16 cellular contexts compared by ENCODE assay signal in the genomic region with DNA sequence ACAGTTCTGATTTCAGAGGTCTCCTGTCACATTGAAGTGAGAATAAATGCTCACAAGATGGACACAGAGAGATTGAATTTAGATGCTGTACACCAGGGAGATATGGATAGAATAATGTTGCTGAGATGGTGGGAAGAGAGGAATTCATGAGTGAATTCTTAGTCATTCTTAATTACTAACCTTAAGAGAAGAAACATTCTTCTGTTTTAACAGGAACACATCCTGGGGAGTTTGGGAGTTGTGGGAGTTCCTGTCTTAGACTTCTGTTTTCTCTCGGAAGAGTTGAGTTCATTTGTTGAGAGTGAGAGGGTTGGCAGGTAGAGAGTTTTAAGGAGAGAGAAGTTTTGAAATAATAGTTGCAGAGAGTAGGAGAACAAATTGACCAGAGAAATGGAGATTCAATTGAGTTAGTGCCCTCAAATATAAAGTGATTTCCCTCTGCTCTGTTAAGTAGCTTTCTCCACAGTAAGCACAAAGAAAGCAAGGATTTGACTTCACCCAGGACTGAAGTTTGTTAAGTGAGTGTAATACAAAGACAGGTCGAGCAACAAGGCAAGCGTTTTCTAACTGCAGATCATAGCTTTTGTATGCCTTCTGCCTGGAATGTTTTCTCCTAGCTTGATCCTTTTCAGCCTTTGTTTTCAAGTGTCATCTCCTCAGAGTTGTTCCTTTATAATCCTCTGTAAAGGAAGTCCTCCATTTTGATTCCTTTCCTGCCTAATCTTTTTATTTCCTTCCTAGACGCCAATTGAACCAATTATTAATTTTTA.
DNase-seq lines count a peak whose midpoint lies in the region; ATAC-seq and TF ChIP-seq lines count a peak whose summit lies in the region.
"Had no signal": no experiment of that assay in that cellular context is flagged by ENCODE, and none has a peak within 500 bp of the region (broad histone marks: within the 10 kb centered on the region; RNA-seq: fewer than 3 reads in every experiment).

No MANE protein-coding gene starts in this region.

- H4K20me1 ChIP-seq in GM23248 (ENCODE audit: insufficient read depth), result no peaks in the 10 kb centered on the region

- H2AK5ac ChIP-seq in neuronal stem cell (ENCODE audit: low read depth, low read length), result no peak overlapping the region

- no peak overlapping the region for H4K91ac ChIP-seq in neuronal stem cell (ENCODE audit: low read depth, low read length, poor library complexity)

- no peak overlapping the region for H4K8ac ChIP-seq in neuronal stem cell (ENCODE audit: low read depth, low read length)

- H3K9me3 ChIP-seq in GM23248 (ENCODE audit: low read depth) (no peaks in the 10 kb centered on the region), neuronal stem cell (replicated peaks in 1 of 2; ENCODE audit: control insufficient read depth in 2 of 2, insufficient read depth in 1 of 2, low read depth in 1 of 2, low read length in 2 of 2) (peaks cover 2 to 13% of the 10 kb centered on the region in 2 donors)
- H3K9me3 ChIP-seq: Caco-2, SJCRH30 had no signal

- no peaks in the 10 kb centered on the region for H3K79me1 ChIP-seq in neuronal stem cell (ENCODE audit: low read depth, low read length)

- peaks cover 27% of the 10 kb centered on the region for H3F3A ChIP-seq in GM23248 (ENCODE audit: insufficient read depth)

- H3K27ac ChIP-seq in GM23248 (peak overlapping the region; percentile 70), neuronal stem cell (replicated peaks; ENCODE audit: low read length) (peak overlapping the region; percentile 87)
- H3K27ac ChIP-seq: SJCRH30 had no signal

- peaks cover 54% of the 10 kb centered on the region for H3K79me2 ChIP-seq in GM23248 (ENCODE audit: insufficient read depth)

- H3K4me1 ChIP-seq in GM23248 (ENCODE audit: insufficient read depth), result peaks cover 21% of the 10 kb centered on the region
- peaks cover 6 to 18% of the 10 kb centered on the region in 2 donors for H3K4me1 ChIP-seq in neuronal stem cell (ENCODE audit: control insufficient read depth in 2 of 2, insufficient read depth in 1 of 2, low read depth in 1 of 2, low read length in 2 of 2)
- H3K4me1 ChIP-seq: Caco-2, SJCRH30 had no signal

- H3K18ac ChIP-seq in neuronal stem cell (ENCODE audit: low read length), result no peak overlapping the region

- DNase-seq in GM23248 (peak; percentile 67), RPMI7951 (ENCODE audit: low read depth) (peak; percentile 52), fibroblast of mammary gland (ENCODE audit: low read depth) (peak; percentile 44), neuronal stem cell (ENCODE audit: low spot score) (peak; percentile 64), HuH-7.5 (ENCODE audit: low spot score) (no peak), NCI-H1694 (lab: John Stamatoyannopoulos, UW) (no peak), GDM1 (lab: John Stamatoyannopoulos, UW) (no peak)
- DNase-seq: activated CD8-positive, alpha-beta memory T cell treated with anti-CD3 and anti-CD28 coated beads, Interleukin-2, amount 10 ng/mL, durations not matched to agents 7 days and 5 days; activated naive CD8-positive, alpha-beta T cell treated with anti-CD3 and anti-CD28 coated beads, Interleukin-2, amount 10 ng/mL, durations not matched to agents 7 days and 5 days; Caco-2; effector CD4-positive, alpha-beta T cell; hippocampal formation; NCI-H1105; NCI-H524 treated with DMSO at 0.1 percent for 48 hours; SJCRH30 had no signal

- H2AFZ ChIP-seq in GM23248 (peak overlapping the region; percentile 76), neuronal stem cell (ENCODE audit: low read length) (peak overlapping the region; percentile 15)

- no peak overlapping the region for H2BK15ac ChIP-seq in neuronal stem cell (ENCODE audit: low read length)

- H3K27me3 ChIP-seq in GM23248 (replicated peaks; ENCODE audit: insufficient read depth) (no peaks in the 10 kb centered on the region), neuronal stem cell (ENCODE audit: control insufficient read depth in 3 of 3, insufficient read depth in 3 of 3, low read depth in 1 of 3, low read length in 3 of 3) (no peaks in the 10 kb centered on the region)
- H3K27me3 ChIP-seq: SJCRH30 had no signal

- H3K4ac ChIP-seq in neuronal stem cell (ENCODE audit: low read length), result no peak overlapping the region

- H3K4me2 ChIP-seq in GM23248 (ENCODE audit: unreplicated experiment) (peak overlapping the region; percentile 74), neuronal stem cell (ENCODE audit: insufficient read depth, low read length, poor library complexity, severe bottlenecking) (no peak overlapping the region)

- peak overlapping the region; percentile 40 for H3K9ac ChIP-seq in GM23248
- H3K9ac ChIP-seq in neuronal stem cell (ENCODE audit: low read depth, low read length, poor library complexity), result no peak overlapping the region

- no peak for ATAC-seq in HG03025 (IDR thresholded peaks at IDR 0.05; ENCODE audit: low FRiP score, unreplicated experiment)
- ATAC-seq: activated CD8-positive, alpha-beta memory T cell treated with anti-CD3 and anti-CD28 coated beads, Interleukin-2, amount 10 ng/mL, durations not matched to agents 7 days and 5 days had no signal

- in situ Hi-C loops in GM23248 (cut with MboI), result no loop called here

- H3K14ac ChIP-seq in neuronal stem cell (ENCODE audit: low read length), result no peak overlapping the region

- no peak overlapping the region for H2BK12ac ChIP-seq in neuronal stem cell (ENCODE audit: low read length)

- H3K4me3 ChIP-seq in GM23248 (peak overlapping the region; percentile 45), fibroblast of mammary gland (ENCODE audit: control insufficient read depth, low read depth, low read length) (no peak overlapping the region), neuronal stem cell (ENCODE audit: low read length in 2 of 2) (no peak overlapping the region)
- H3K4me3 ChIP-seq: SJCRH30 had no signal

- WGBS in GM23248 (ENCODE audit: low coverage in 1 of 2, low lambda C conversion rate in 2 of 2, missing lambda C conversion rate in 2 of 2), 2 experiments, result 57 to 69% methylated on average over 4 of the region's 4 CpGs
- WGBS in neuronal stem cell (ENCODE audit: extremely low coverage in 2 of 2, insufficient read length in 2 of 2, insufficient replicate concordance in 1 of 2), 2 donors, result no CpG with 5 or more reads among the region's 4 CpGs

- no peak overlapping the region for H3K23ac ChIP-seq in neuronal stem cell (ENCODE audit: low read depth, low read length, poor library complexity)

- no peak overlapping the region for H2BK120ac ChIP-seq in neuronal stem cell (ENCODE audit: low read depth, low read length)

- no peak overlapping the region for H2BK5ac ChIP-seq in neuronal stem cell (ENCODE audit: low read length)

- no peaks in the 10 kb centered on the region for H3K9me2 ChIP-seq in GM23248 (ENCODE audit: insufficient read depth)

- TF ChIP-seq CTCF in fibroblast of mammary gland (conservative IDR thresholded peaks at IDR 0.05; ENCODE audit: control insufficient read depth, insufficient read depth, low read depth, low read length), result no peak

- H3K36me3 ChIP-seq in GM23248 (ENCODE audit: low read depth) (no peaks in the 10 kb centered on the region), neuronal stem cell (replicated peaks in 1 of 2; ENCODE audit: control insufficient read depth in 2 of 2, insufficient read depth in 2 of 2, low read length in 2 of 2) (peaks cover 2 to 6% of the 10 kb centered on the region in 2 donors)
- H3K36me3 ChIP-seq: SJCRH30 had no signal

Comparison
In these comparisons a context has a peak if more than half of its experiments do, and no peak if none do; other contexts are left out.
1. DNase-seq: peak in GM23248 (single experiment), RPMI7951 (single experiment), fibroblast of mammary gland (single experiment) and neuronal stem cell (single experiment); none in HuH-7.5 (single experiment), NCI-H1694 (single experiment) and GDM1 (single experiment).